1 cellular context compared by ENCODE assay signal in genomic region chr11:64846998-64847666, GRCh38.
TF ChIP-seq lines count a peak whose summit lies in the region.

No MANE protein-coding gene starts in this region.

TF ChIP-seq in HepG2, 621 proteins besides CTCF, POLR2A, EP300 and RAD21 (continued from another document and continues in another):
- TF ChIP-seq RERE (CRISPR knock-in tag; IDR thresholded peaks at IDR 0.05; ENCODE audit: low read depth) = no peak
- no peak for TF ChIP-seq STAT5B (CRISPR knock-in tag; IDR thresholded peaks at IDR 0.05)
- TF ChIP-seq RNF219 (CRISPR knock-in tag; IDR thresholded peaks at IDR 0.05) = no peak
- no peak; the same call in 1 of the 2 replicates for TF ChIP-seq ZNF598 (CRISPR knock-in tag; IDR thresholded peaks at IDR 0.05; ENCODE audit: borderline replicate concordance)
- TF ChIP-seq NFKB2 (CRISPR knock-in tag; IDR thresholded peaks at IDR 0.05; ENCODE audit: borderline replicate concordance) = no peak
- TF ChIP-seq REST (IDR thresholded peaks at IDR 0.05; ENCODE audit: borderline replicate concordance in 1 of 2, low read depth in 1 of 2, low read length in 2 of 2) = no peak
- TF ChIP-seq THYN1 (CRISPR knock-in tag; IDR thresholded peaks at IDR 0.05; ENCODE audit: borderline replicate concordance, low read depth) = no peak
- no peak for TF ChIP-seq RFX3 (CRISPR knock-in tag; IDR thresholded peaks at IDR 0.05)
- TF ChIP-seq ZMYM2 (CRISPR knock-in tag; IDR thresholded peaks at IDR 0.05) = no peak
- no peak for TF ChIP-seq ZNF556 (CRISPR knock-in tag; IDR thresholded peaks at IDR 0.05; ENCODE audit: borderline replicate concordance)
- no peak for TF ChIP-seq POGZ (CRISPR knock-in tag; IDR thresholded peaks at IDR 0.05)
- no peak for TF ChIP-seq ZNF101 (CRISPR knock-in tag; IDR thresholded peaks at IDR 0.05; ENCODE audit: borderline replicate concordance, low read depth)
- TF ChIP-seq CEBPZ (IDR thresholded peaks at IDR 0.05; ENCODE audit: low read length) = no peak
- no peak for TF ChIP-seq ZNF251 (CRISPR knock-in tag; IDR thresholded peaks at IDR 0.05)
- no peak for TF ChIP-seq PCBP2 (optimal IDR thresholded peaks at IDR 0.05; ENCODE audit: low read depth, low read length, poor library complexity, severe bottlenecking)
- no peak for TF ChIP-seq CENPX (CRISPR knock-in tag; IDR thresholded peaks at IDR 0.05)
- no peak for TF ChIP-seq HNF1A (IDR thresholded peaks at IDR 0.05; ENCODE audit: low read depth)
- no peak for TF ChIP-seq HNF1A (CRISPR knock-in tag; IDR thresholded peaks at IDR 0.05; ENCODE audit: borderline replicate concordance)
- TF ChIP-seq REXO4 (CRISPR knock-in tag; IDR thresholded peaks at IDR 0.05; ENCODE audit: borderline replicate concordance) = no peak
- peak; percentile 40; the same call in 1 of the 2 replicates for TF ChIP-seq ZNF614 (CRISPR knock-in tag; IDR thresholded peaks at IDR 0.05; ENCODE audit: borderline replicate concordance)
- no peak for TF ChIP-seq SMARCE1 (IDR thresholded peaks at IDR 0.05; ENCODE audit: borderline replicate concordance)
- 0 out of 2 replicates have a peak, but pooled peaks have one; percentile 33 for TF ChIP-seq ZNF777 (CRISPR knock-in tag; IDR thresholded peaks at IDR 0.05)
- TF ChIP-seq ZNF121 (CRISPR knock-in tag; IDR thresholded peaks at IDR 0.05) = 0 out of 2 replicates have a peak, but pooled peaks have one; percentile 42
- TF ChIP-seq ZNF790 (CRISPR knock-in tag; IDR thresholded peaks at IDR 0.05; ENCODE audit: borderline replicate concordance) = no peak
- 0 out of 2 replicates have a peak, but pooled peaks have one; percentile 6 for TF ChIP-seq HCFC1 (IDR thresholded peaks at IDR 0.05; ENCODE audit: low read depth, low read length)
- no peak for TF ChIP-seq ZNF354B (CRISPR knock-in tag; IDR thresholded peaks at IDR 0.05)
- TF ChIP-seq ZMAT5 (CRISPR knock-in tag; IDR thresholded peaks at IDR 0.05; ENCODE audit: borderline replicate concordance, low read depth) = no peak
- TF ChIP-seq ZNF878 (CRISPR knock-in tag; IDR thresholded peaks at IDR 0.05) = no peak; the same call in 1 of the 2 replicates
- no peak for TF ChIP-seq GPN1 (CRISPR knock-in tag; IDR thresholded peaks at IDR 0.05; ENCODE audit: borderline replicate concordance)
- no peak for TF ChIP-seq ARHGAP35 (CRISPR knock-in tag; IDR thresholded peaks at IDR 0.05; ENCODE audit: borderline replicate concordance)
- TF ChIP-seq GTF3A (CRISPR knock-in tag; conservative IDR thresholded peaks at IDR 0.05) = no peak
- no peak for TF ChIP-seq MTF2 (CRISPR knock-in tag; IDR thresholded peaks at IDR 0.05; ENCODE audit: borderline replicate concordance)
- no peak for TF ChIP-seq CEBPB (IDR thresholded peaks at IDR 0.05; ENCODE audit: borderline replicate concordance, low read depth, low read length)
- no peak for TF ChIP-seq MEF2D (CRISPR knock-in tag; IDR thresholded peaks at IDR 0.05)
- peak; percentile 29; the same call in 1 of the 2 replicates for TF ChIP-seq SIN3A (IDR thresholded peaks at IDR 0.05; ENCODE audit: borderline replicate concordance, low read depth, low read length)
- TF ChIP-seq ZFP62 (CRISPR knock-in tag; IDR thresholded peaks at IDR 0.05) = no peak
- no peak for TF ChIP-seq RARA (CRISPR knock-in tag; IDR thresholded peaks at IDR 0.05)
- no peak for TF ChIP-seq SP2 (CRISPR knock-in tag; IDR thresholded peaks at IDR 0.05)
- TF ChIP-seq KDM3A (CRISPR knock-in tag; IDR thresholded peaks at IDR 0.05; ENCODE audit: low read depth) = peak; percentile 95
- TF ChIP-seq IRF2 (CRISPR knock-in tag; IDR thresholded peaks at IDR 0.05) = peak; percentile 40; the same call in 1 of the 2 replicates
- TF ChIP-seq ZNF552 (CRISPR knock-in tag; IDR thresholded peaks at IDR 0.05; ENCODE audit: borderline replicate concordance) = 0 out of 2 replicates have a peak, but pooled peaks have one; percentile 51
- no peak for TF ChIP-seq TMF1 (CRISPR knock-in tag; IDR thresholded peaks at IDR 0.05; ENCODE audit: low read depth)
- TF ChIP-seq TRIM24 (CRISPR knock-in tag; IDR thresholded peaks at IDR 0.05) = no peak
- no peak for TF ChIP-seq ZNF572 (CRISPR knock-in tag; IDR thresholded peaks at IDR 0.05)
- no peak for TF ChIP-seq ZNF580 (CRISPR knock-in tag; IDR thresholded peaks at IDR 0.05; ENCODE audit: borderline replicate concordance, low read depth)
- TF ChIP-seq ZFP36L1 (CRISPR knock-in tag; IDR thresholded peaks at IDR 0.05) = no peak
- TF ChIP-seq ZNF792 (CRISPR knock-in tag; IDR thresholded peaks at IDR 0.05) = no peak
- TF ChIP-seq AHR (CRISPR knock-in tag; IDR thresholded peaks at IDR 0.05) = peak; percentile 44; the same call in 1 of the 2 replicates
- no peak for TF ChIP-seq HNRNPK (IDR thresholded peaks at IDR 0.05; ENCODE audit: low read depth, low read length, poor library complexity, severe bottlenecking)
